25 cellular contexts compared by ENCODE assay signal in the genomic region with DNA sequence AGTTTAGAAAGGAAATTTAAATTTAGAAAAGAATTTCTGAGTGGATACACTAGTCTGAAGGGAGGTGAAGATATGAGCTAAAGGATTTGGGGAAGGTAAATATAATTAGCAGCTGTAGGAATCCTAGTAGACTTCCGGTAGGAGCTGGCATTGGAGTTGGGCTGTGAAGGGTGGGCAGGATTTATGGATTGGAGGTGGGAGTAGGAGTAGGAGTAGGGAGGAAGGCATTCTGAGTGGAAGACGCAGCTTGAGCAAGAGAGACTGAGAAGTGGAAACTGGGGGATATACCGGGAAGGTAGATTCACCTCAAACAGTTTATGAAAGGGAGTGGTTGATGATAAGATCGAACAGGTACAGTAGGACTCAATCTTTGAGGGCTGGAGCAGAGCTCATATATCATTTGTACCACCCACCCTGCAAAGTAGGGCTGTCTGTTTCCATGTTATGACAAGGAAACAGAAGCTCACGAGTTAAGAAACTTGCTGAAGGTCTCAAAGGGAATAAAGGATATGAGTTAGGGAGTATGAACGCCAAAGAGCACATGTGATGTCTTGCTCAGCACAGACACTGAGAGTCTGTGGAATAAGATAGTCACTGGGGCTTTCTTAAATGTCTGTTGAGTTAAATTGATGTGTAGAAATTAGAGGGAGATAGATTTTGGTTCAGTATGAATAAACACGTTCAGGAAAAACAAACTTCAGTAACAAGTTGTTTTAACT.
"Had no signal": no experiment of that assay in that cellular context is flagged by ENCODE, and none has a peak within 500 bp of the region (broad histone marks: within the 10 kb centered on the region; RNA-seq: fewer than 3 reads in every experiment).

No MANE protein-coding gene starts in this region.

- H3K4me2 ChIP-seq: smooth muscle cell had no signal

- H3K9me3 Mint-ChIP-seq: endodermal cell had no signal

- H3K9ac ChIP-seq: parathyroid adenoma had no signal

- H3K4me1 ChIP-seq: gastrocnemius medialis, left lung, tibial nerve, upper lobe of left lung had no signal

- H3K4me3 ChIP-seq: dorsolateral prefrontal cortex, gastrocnemius medialis, left lung, smooth muscle cell, thoracic aorta, tibial nerve, upper lobe of left lung had no signal

- H3K9me3 ChIP-seq: gastrocnemius medialis, left lung, neutrophil, tibial nerve, upper lobe of left lung had no signal

- H3K4me1 Mint-ChIP-seq: stimulated activated naive CD8-positive, alpha-beta T cell treated with anti-CD3 and anti-CD28 coated beads, Interleukin-15, amount 100 ng/mL, for 72 hours had no signal

- H3K4me3 Mint-ChIP-seq: endodermal cell; naive thymus-derived CD4-positive, alpha-beta T cell; stimulated activated naive CD8-positive, alpha-beta T cell treated with anti-CD3 and anti-CD28 coated beads, Interleukin-15, amount 100 ng/mL, for 72 hours had no signal

- H2AFZ ChIP-seq: parathyroid adenoma had no signal

- H3K79me2 ChIP-seq: parathyroid adenoma had no signal

- H3K27ac ChIP-seq: dorsolateral prefrontal cortex, epithelial cell of prostate, gastrocnemius medialis, left lung, neutrophil, parathyroid adenoma, thoracic aorta, tibial nerve, upper lobe of left lung had no signal

- DNase-seq: central memory CD4-positive, alpha-beta T cell; dorsolateral prefrontal cortex; effector CD8-positive, alpha-beta T cell; endodermal cell; gastrocnemius medialis; head of caudate nucleus; kidney; left lung; mesendoderm; midbrain; naive thymus-derived CD4-positive, alpha-beta T cell; stimulated activated CD4-positive, alpha-beta T cell treated with anti-CD3 and anti-CD28 coated beads, Interleukin-12 subunit alpha, Interleukin-12 subunit beta, amount 100 ng/mL, for 4 hours; stimulated activated CD4-positive, alpha-beta T cell treated with anti-CD3 and anti-CD28 coated beads, Interleukin-1b, Interleukin-23, amount 100 ng/mL, for 48 hours; stimulated activated CD4-positive, alpha-beta T cell treated with anti-CD3 and anti-CD28 coated beads, Interleukin-4, amount 100 ng/mL, for 1 hour; stimulated activated CD8-positive, alpha-beta memory T cell treated with anti-CD3 and anti-CD28 coated beads, Interleukin-4, amount 100 ng/mL, for 48 hours; stimulated activated naive CD4-positive, alpha-beta T cell; stimulated activated naive CD8-positive, alpha-beta T cell treated with anti-CD3 and anti-CD28 coated beads, Interleukin-15, amount 100 ng/mL, for 72 hours; upper lobe of left lung had no signal

- H3K27ac Mint-ChIP-seq: endodermal cell; naive thymus-derived CD4-positive, alpha-beta T cell; progenitor cell of endocrine pancreas; stimulated activated naive CD8-positive, alpha-beta T cell treated with anti-CD3 and anti-CD28 coated beads, Interleukin-15, amount 100 ng/mL, for 72 hours had no signal

- H3K27me3 ChIP-seq: dorsolateral prefrontal cortex, left lung, tibial nerve, upper lobe of left lung had no signal

- H3K36me3 ChIP-seq: gastrocnemius medialis, left lung, neutrophil, thoracic aorta, tibial nerve, upper lobe of left lung had no signal
